In the genomic region with DNA sequence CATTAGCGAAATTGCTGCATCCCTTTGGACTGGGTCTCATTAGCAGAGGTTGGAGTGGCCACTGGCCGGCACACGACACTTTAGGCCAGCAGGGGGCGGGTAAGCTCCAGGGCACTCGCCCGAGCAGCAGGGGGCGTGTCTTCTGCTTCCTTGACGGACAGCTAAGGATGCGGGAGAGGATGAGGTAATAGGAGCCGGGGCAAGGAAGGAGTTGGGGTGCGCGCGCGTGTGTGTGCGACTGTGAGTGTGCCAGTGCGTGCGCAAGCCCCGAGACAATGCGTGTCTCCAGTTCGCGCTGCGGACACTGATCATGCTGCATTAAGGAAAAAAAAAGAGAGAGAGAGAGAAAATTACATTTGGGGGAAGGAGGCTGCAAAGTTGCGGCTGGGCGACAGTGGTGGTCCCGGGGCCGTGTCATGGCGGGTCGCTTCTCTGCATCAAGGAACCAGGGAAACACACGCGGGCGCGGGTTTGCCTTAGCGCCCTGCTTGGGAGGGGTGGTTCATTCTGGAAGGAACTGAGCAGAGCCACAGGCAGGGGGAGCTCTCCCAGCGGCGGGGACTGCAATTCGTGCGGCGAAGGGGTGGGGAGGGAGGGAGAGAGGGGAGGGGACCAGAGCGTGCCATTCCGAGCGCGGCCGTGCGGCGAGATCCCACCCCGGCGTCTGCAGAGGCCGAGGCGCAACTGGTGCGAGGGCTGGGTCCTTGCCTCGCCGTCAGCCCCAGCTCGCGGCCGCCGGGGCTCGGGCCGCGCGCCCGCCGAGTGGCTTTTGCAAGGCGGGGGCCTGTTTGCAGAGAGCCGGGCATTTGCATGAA, we compare ENCODE assay signal across 8 cellular contexts. TPM values are rescaled to one million over a fixed set of nuclear protein-coding genes. Genes with fewer than 3 reads are reported as not detected.
A peak's percentile ranks its signal among the peaks of the same experiment; 100 is the strongest.
DNase-seq lines count a peak whose midpoint lies in the region; ATAC-seq, FAIRE-seq and TF ChIP-seq lines count a peak whose summit lies in the region.

Gene DTX4, plus strand, starts transcription at position 625 of the 815 bp plus-strand sequence. CDS start 464 bp downstream, outside the sequence.

- peak; percentile 76 for ATAC-seq in HG02759 (IDR thresholded peaks at IDR 0.05; ENCODE audit: unreplicated experiment)
- peak; percentile 96 to 97 for ATAC-seq in right cardiac atrium

- H3K9me3 ChIP-seq in right cardiac atrium (ENCODE audit: control insufficient read depth, low read length) (no peaks in the 10 kb centered on the region), uterus (no peaks in the 10 kb centered on the region)

- peaks cover 41% of the 10 kb centered on the region for H3K27me3 Mint-ChIP-seq in T-helper 1 cell treated with Interleukin-12 subunit alpha and Interleukin-12 subunit beta and Interleukin-4 antibody, amounts not matched to agents 30 μg/mL and 1 μg/mL, for 36 hours (ENCODE audit: low read depth)

- H3K36me3 ChIP-seq in uterus = no peaks in the 10 kb centered on the region

- TF ChIP-seq CTCF in uterus (IDR thresholded peaks at IDR 0.05) = peak; percentile 83 to 96 (median 91)

- peak within 1 kb of the TSS; percentile 45 for H3K27ac Mint-ChIP-seq in T-helper 1 cell treated with Interleukin-12 subunit alpha and Interleukin-12 subunit beta and Interleukin-4 antibody, amounts not matched to agents 30 μg/mL and 1 μg/mL, for 36 hours

- TF ChIP-seq POLR2A in GM12892 (IDR thresholded peaks at IDR 0.05; ENCODE audit: low read depth, low read length) (peak; percentile 56; the same call in 1 of the 2 replicates), uterus (IDR thresholded peaks at IDR 0.05) (no peak)

- H3K27me3 ChIP-seq in right cardiac atrium (ENCODE audit: control insufficient read depth, insufficient read depth) (no peaks in the 10 kb centered on the region), uterus (no peaks in the 10 kb centered on the region)

- H3K27ac ChIP-seq in right cardiac atrium (ENCODE audit: low read length) (peak within 1 kb of the TSS; percentile 2), uterus (peak within 1 kb of the TSS; percentile 77 to 89)

- H3K9me3 Mint-ChIP-seq in T-helper 1 cell treated with Interleukin-12 subunit alpha and Interleukin-12 subunit beta and Interleukin-4 antibody, amounts not matched to agents 30 μg/mL and 1 μg/mL, for 36 hours = no peaks in the 10 kb centered on the region

- peaks cover 7% of the 10 kb centered on the region for H3K4me1 Mint-ChIP-seq in T-helper 1 cell treated with Interleukin-12 subunit alpha and Interleukin-12 subunit beta and Interleukin-4 antibody, amounts not matched to agents 30 μg/mL and 1 μg/mL, for 36 hours (ENCODE audit: low read depth)

- H3K4me3 ChIP-seq in right cardiac atrium (ENCODE audit: low read length) (peak within 1 kb of the TSS; percentile 73), uterus (peak within 1 kb of the TSS; percentile 65 to 86)

- intact Hi-C loops in right cardiac atrium (cut with DNase I) = loop anchor here (1.0 to 5.0 kb wide), 6 partner anchors 35 to 511 kb away; no protein-coding TSS in a partner anchor
- intact Hi-C loops in uterus (cut with DNase I; ENCODE audit: low total_unique reads) = loop anchor here (5.0 to 10.0 kb wide), 2 partner anchors 36 to 113 kb away; no protein-coding TSS in a partner anchor

- FAIRE-seq in GM12892 (lab: Jason Lieb, UNC) = peak; percentile 99

- DNase-seq in GM12892 (ENCODE audit: insufficient read length) (peak; percentile 78), NCI-H128 (lab: John Stamatoyannopoulos, UW; ENCODE audit: unreplicated experiment) (peak; percentile 74), anterior cingulate cortex (lab: John Stamatoyannopoulos, UW) (peak; percentile 47 to 95 (median 87)), right cardiac atrium (peak; percentile 92 to 98 (median 97)), putamen (ENCODE audit: low spot score) (peak; percentile 90), uterus (peak; percentile 93 to 94)

- H3K36me3 Mint-ChIP-seq in T-helper 1 cell treated with Interleukin-12 subunit alpha and Interleukin-12 subunit beta and Interleukin-4 antibody, amounts not matched to agents 30 μg/mL and 1 μg/mL, for 36 hours (ENCODE audit: low read depth) = no peaks in the 10 kb centered on the region

- H3K4me1 ChIP-seq in right cardiac atrium (ENCODE audit: control insufficient read depth, insufficient read depth, low read length) (no peaks in the 10 kb centered on the region), uterus (peaks cover 0 to 10% of the 10 kb centered on the region in 2 donors)

- under 1% methylated on average over 64 of the region's 64 CpGs for WGBS in right cardiac atrium

- peak within 1 kb of the TSS; percentile 85 for H3K4me3 Mint-ChIP-seq in T-helper 1 cell treated with Interleukin-12 subunit alpha and Interleukin-12 subunit beta and Interleukin-4 antibody, amounts not matched to agents 30 μg/mL and 1 μg/mL, for 36 hours

RNA-seq across cellular contexts. Expression of gene DTX4, which starts in this region (rescaled TPM):
- polyA plus RNA-seq in GM12892 (2012; ENCODE audit: missing spikeins) = 17.2 TPM
- 1 to 10 TPM; 1.6 to 3.4 (median 1.7) TPM for total RNA-seq in right cardiac atrium
- polyA plus RNA-seq in right cardiac atrium = 0.70 TPM
- 10 to 100 TPM in 1 of 4 donors, 1 to 10 TPM in 3; 3.2 to 17.8 (median 9.2) TPM for total RNA-seq in uterus

Comparison
In these comparisons a context has a peak if more than half of its experiments do, and no peak if none do; other contexts are left out.
1. Peak in every context shown above with its lines: DNase-seq, ATAC-seq, H3K4me3 ChIP-seq and H3K27ac ChIP-seq.